Comparison of ENCODE assay signal across 11 cellular contexts in genomic region chr15:69474846-69475455, GRCh38. TPM values are rescaled to one million over a fixed set of nuclear protein-coding genes. Genes with fewer than 3 reads are reported as not detected.
DNase-seq lines count a peak whose midpoint lies in the region; FAIRE-seq and TF ChIP-seq lines count a peak whose summit lies in the region.
"Had no signal": no experiment of that assay in that cellular context is flagged by ENCODE, and none has a peak within 500 bp of the region (broad histone marks: within the 10 kb centered on the region; RNA-seq: fewer than 3 reads in every experiment).

No MANE protein-coding gene starts in this region.

- no peak overlapping the region for H2BK15ac ChIP-seq in mesendoderm (replicated peaks; ENCODE audit: low read depth)

- H3K4me2 ChIP-seq in mesendoderm (ENCODE audit: low read length), result no peak overlapping the region

- no peak overlapping the region for H3K23ac ChIP-seq in mesendoderm (ENCODE audit: low read length)

- no peaks in the 10 kb centered on the region for H3K79me2 ChIP-seq in mesendoderm (ENCODE audit: control insufficient read depth, insufficient read depth, low read length)

- H3K4me1 ChIP-seq in mesendoderm (ENCODE audit: control insufficient read depth, low read depth, low read length), result no peaks in the 10 kb centered on the region
- H3K4me1 ChIP-seq: heart left ventricle had no signal

- no peaks in the 10 kb centered on the region for H3K36me3 ChIP-seq in mesendoderm (ENCODE audit: control insufficient read depth, insufficient read depth, low read length)
- H3K36me3 ChIP-seq: heart left ventricle, vagina had no signal

- H3K27ac ChIP-seq in mesendoderm (ENCODE audit: low read depth, low read length), result no peak overlapping the region
- H3K27ac ChIP-seq: heart left ventricle, vagina had no signal

- H3K9ac ChIP-seq in mesendoderm (ENCODE audit: low read length), result no peak overlapping the region

- H3K56ac ChIP-seq in mesendoderm (ENCODE audit: low read length), result no peak overlapping the region

- H4K8ac ChIP-seq in mesendoderm (ENCODE audit: low read depth, low read length), result no peak overlapping the region

- no peaks in the 10 kb centered on the region for H3K79me1 ChIP-seq in mesendoderm (ENCODE audit: low read length)

- no peak overlapping the region for H3K4ac ChIP-seq in mesendoderm (ENCODE audit: low read depth, low read length)

- H2BK120ac ChIP-seq in mesendoderm (ENCODE audit: low read depth, low read length), result no peak overlapping the region

- WGBS in mesendoderm (ENCODE audit: extremely low coverage, insufficient coverage, low lambda C conversion rate), result no CpG with 5 or more reads among the region's 7 CpGs

- no peak for FAIRE-seq in RCC 7860 (lab: Jason Lieb, UNC)

- TF ChIP-seq CTCF in choroid plexus epithelial cell (conservative IDR thresholded peaks at IDR 0.05; ENCODE audit: low read depth, low read length), result peak; percentile 17

- H3K27me3 ChIP-seq in mesendoderm (ENCODE audit: insufficient read depth, low read length, poor library complexity), result no peaks in the 10 kb centered on the region
- H3K27me3 ChIP-seq: heart left ventricle, vagina had no signal

- H4K5ac ChIP-seq in mesendoderm (ENCODE audit: low read length), result no peak overlapping the region

- H3K18ac ChIP-seq in mesendoderm (ENCODE audit: low read length), result no peak overlapping the region

- H3K4me3 ChIP-seq in choroid plexus epithelial cell (ENCODE audit: low read depth, low read length), result no peak overlapping the region
- no peak overlapping the region for H3K4me3 ChIP-seq in mesendoderm (ENCODE audit: low read length)
- H3K4me3 ChIP-seq: heart left ventricle, vagina had no signal

- H2BK5ac ChIP-seq in mesendoderm (ENCODE audit: low read length), result no peak overlapping the region

- H2AK5ac ChIP-seq in mesendoderm (ENCODE audit: low read length), result no peak overlapping the region

- DNase-seq in EH (ENCODE audit: low read depth), result peak; percentile 40
- DNase-seq in NAMALWA (ENCODE audit: low spot score), result peak; percentile 42
- no peak for DNase-seq in choroid plexus epithelial cell (ENCODE audit: low read depth)
- peak; percentile 58 for DNase-seq in mesendoderm
- DNase-seq in iPS-NIHi11 (ENCODE audit: low spot score), result no peak
- no peak for DNase-seq in NCI-H2196 treated with DMSO at 0.1 percent for 48 hours (lab: John Stamatoyannopoulos, UW; ENCODE audit: unreplicated experiment)
- no peak for DNase-seq in 8988T
- DNase-seq in RCC 7860 (ENCODE audit: low spot score), result no peak
- DNase-seq: SIG-M5 had no signal

RNA-seq across cellular contexts. Expression of gene RPLP1, which starts 22.3 kb away (rescaled TPM):
- 3,171 TPM for polyA plus RNA-seq in mesendoderm (2013, experiment 1 of 2)
- polyA plus RNA-seq in mesendoderm (2013, experiment 2 of 2), result 3,051 TPM

Comparison
In these comparisons a context has a peak if more than half of its experiments do, and no peak if none do; other contexts are left out.
1. DNase-seq: peak in EH (single experiment), NAMALWA (single experiment) and mesendoderm (single experiment); none in choroid plexus epithelial cell (single experiment), iPS-NIHi11 (single experiment), NCI-H2196 treated with DMSO at 0.1 percent for 48 hours (single experiment), 8988T (single experiment) and RCC 7860 (single experiment).